In genomic region chr7:38349127-38349795, GRCh38 we compare ENCODE assay signal across 8 cellular contexts.
DNase-seq lines count a peak whose midpoint lies in the region; ATAC-seq and TF ChIP-seq lines count a peak whose summit lies in the region.
"Not testable (repeated sequence)": the region's sequence is repeated elsewhere in the genome, so short reads cannot be mapped to it uniquely, and the experiment has no call there.

No MANE protein-coding gene starts in this region.

- not testable (repeated sequence) for H3K27me3 Mint-ChIP-seq in naive thymus-derived CD4-positive, alpha-beta T cell

- H3K9me3 ChIP-seq in naive thymus-derived CD4-positive, alpha-beta T cell (ENCODE audit: control insufficient read depth in 2 of 3, low read length in 3 of 3); upper lobe of right lung: not testable (repeated sequence)

- ATAC-seq in GM19463 (IDR thresholded peaks at IDR 0.05; ENCODE audit: unreplicated experiment) (peak; percentile 33), HG02885 (IDR thresholded peaks at IDR 0.05; ENCODE audit: poor library complexity, unreplicated experiment) (peak; percentile 46)
- peak; percentile 52 to 57 for ATAC-seq in activated CD4-positive, CD25-positive, alpha-beta regulatory T cell treated with anti-CD3 and anti-CD28 coated beads, Interleukin-2, amount 50 U/mL, for 24 hours
- ATAC-seq in activated naive CD4-positive, alpha-beta T cell treated with anti-CD3 and anti-CD28 coated beads, Interleukin-2, amount 50 U/mL, for 72 hours: peak; percentile 56 to 62
- ATAC-seq in naive thymus-derived CD4-positive, alpha-beta T cell: peak; percentile 40
- not testable (repeated sequence) for ATAC-seq in upper lobe of right lung

- H3K27me3 ChIP-seq in naive thymus-derived CD4-positive, alpha-beta T cell (ENCODE audit: control insufficient read depth in 2 of 2, insufficient read depth in 2 of 2, low read length in 2 of 2); upper lobe of right lung: not testable (repeated sequence)

- not testable (repeated sequence) for H3K9me3 Mint-ChIP-seq in activated naive CD4-positive, alpha-beta T cell treated with anti-CD3 and anti-CD28 coated beads, Interleukin-2, amount 50 U/mL, for 72 hours; naive thymus-derived CD4-positive, alpha-beta T cell

- intact Hi-C loops in naive thymus-derived CD4-positive, alpha-beta T cell (cut with micrococcal nuclease); upper lobe of right lung (cut with DNase I): not testable (repeated sequence)

- not testable (repeated sequence) for H3K36me3 ChIP-seq in naive thymus-derived CD4-positive, alpha-beta T cell (ENCODE audit: control insufficient read depth in 2 of 3, insufficient read depth in 3 of 3, low read length in 3 of 3); upper lobe of right lung

- H3K4me1 ChIP-seq in naive thymus-derived CD4-positive, alpha-beta T cell (ENCODE audit: control insufficient read depth in 2 of 2, insufficient read depth in 2 of 2, low read length in 2 of 2): peaks cover 0 to 13% of the 10 kb centered on the region in 2 donors
- not testable (repeated sequence) for H3K4me1 ChIP-seq in upper lobe of right lung

- peaks cover 4 to 16% of the 10 kb centered on the region in 2 donors for H3K36me3 Mint-ChIP-seq in activated naive CD4-positive, alpha-beta T cell treated with anti-CD3 and anti-CD28 coated beads, Interleukin-2, amount 50 U/mL, for 72 hours
- not testable (repeated sequence) for H3K36me3 Mint-ChIP-seq in naive thymus-derived CD4-positive, alpha-beta T cell

- DNase-seq in Jurkat, Clone E6-1 (ENCODE audit: low read depth, low spot score); activated naive CD4-positive, alpha-beta T cell treated with anti-CD3 and anti-CD28 coated beads, Interleukin-2, amount 50 U/mL, for 72 hours (ENCODE audit: low spot score in 2 of 2); upper lobe of right lung: not testable (repeated sequence)
- DNase-seq in naive thymus-derived CD4-positive, alpha-beta T cell: peak in 1 of 9 donors; percentile 19

- H3K4me3 ChIP-seq in GM12875 (ENCODE audit: low read depth, low read length): peak overlapping the region; percentile 41
- peak overlapping the region; percentile 51 for H3K4me3 ChIP-seq in Jurkat, Clone E6-1 (ENCODE audit: low read length)
- H3K4me3 ChIP-seq in naive thymus-derived CD4-positive, alpha-beta T cell (ENCODE audit: low read length): peak overlapping the region; percentile 44
- not testable (repeated sequence) for H3K4me3 ChIP-seq in upper lobe of right lung

- H3K4me3 Mint-ChIP-seq in naive thymus-derived CD4-positive, alpha-beta T cell: peak overlapping the region; percentile 77 to 89 (median 85)

- H3K4me1 Mint-ChIP-seq in naive thymus-derived CD4-positive, alpha-beta T cell: peaks cover 32 to 64% (median 43%) of the 10 kb centered on the region in 7 donors

- H3K27ac Mint-ChIP-seq in activated naive CD4-positive, alpha-beta T cell treated with anti-CD3 and anti-CD28 coated beads, Interleukin-2, amount 50 U/mL, for 72 hours: peak overlapping the region; percentile 94 to 98
- H3K27ac Mint-ChIP-seq in naive thymus-derived CD4-positive, alpha-beta T cell: peak overlapping the region; percentile 89 to 95 (median 92)

- CTCF ChIA-PET in naive thymus-derived CD4-positive, alpha-beta T cell (lab: Charles Lee): interaction anchor here (1.0 to 2.1 kb wide), 3 partner anchors 13 to 133 kb away, joined by 3 to 7 read pairs (median 4); no protein-coding TSS in a partner anchor

- POLR2A ChIA-PET in naive thymus-derived CD4-positive, alpha-beta T cell (lab: Charles Lee): interaction anchor here (0.7 kb wide), 1 partner anchor 9 kb away, joined by 3 read pairs; no protein-coding TSS in a partner anchor

- not testable (repeated sequence) for TF ChIP-seq CTCF in GM12875 (IDR thresholded peaks at IDR 0.05; ENCODE audit: borderline replicate concordance, insufficient read depth, low read depth, low read length); upper lobe of right lung (IDR thresholded peaks at IDR 0.05)

- H3K27ac ChIP-seq in naive thymus-derived CD4-positive, alpha-beta T cell (ENCODE audit: low read depth, low read length): peak overlapping the region; percentile 73
- peak overlapping the region; percentile 30 for H3K27ac ChIP-seq in upper lobe of right lung
